Comparison of ENCODE assay signal across 1 cellular context in genomic region chr16:12017583-12017982, GRCh38.
TF ChIP-seq lines count a peak whose summit lies in the region.

No MANE protein-coding gene starts in this region.

TF ChIP-seq in SK-N-SH, 30 proteins besides CTCF, POLR2A, EP300 and RAD21:
- TF ChIP-seq TCF12 (IDR thresholded peaks at IDR 0.05) (0 out of 2 replicates have a peak, but pooled peaks have one; percentile 21), RXRA (IDR thresholded peaks at IDR 0.05; ENCODE audit: borderline replicate concordance, low read depth) (no peak), SMC3 (IDR thresholded peaks at IDR 0.05; ENCODE audit: low read depth, low read length) (no peak)
